Comparison of ENCODE assay signal across 8 cellular contexts in the genomic region with DNA sequence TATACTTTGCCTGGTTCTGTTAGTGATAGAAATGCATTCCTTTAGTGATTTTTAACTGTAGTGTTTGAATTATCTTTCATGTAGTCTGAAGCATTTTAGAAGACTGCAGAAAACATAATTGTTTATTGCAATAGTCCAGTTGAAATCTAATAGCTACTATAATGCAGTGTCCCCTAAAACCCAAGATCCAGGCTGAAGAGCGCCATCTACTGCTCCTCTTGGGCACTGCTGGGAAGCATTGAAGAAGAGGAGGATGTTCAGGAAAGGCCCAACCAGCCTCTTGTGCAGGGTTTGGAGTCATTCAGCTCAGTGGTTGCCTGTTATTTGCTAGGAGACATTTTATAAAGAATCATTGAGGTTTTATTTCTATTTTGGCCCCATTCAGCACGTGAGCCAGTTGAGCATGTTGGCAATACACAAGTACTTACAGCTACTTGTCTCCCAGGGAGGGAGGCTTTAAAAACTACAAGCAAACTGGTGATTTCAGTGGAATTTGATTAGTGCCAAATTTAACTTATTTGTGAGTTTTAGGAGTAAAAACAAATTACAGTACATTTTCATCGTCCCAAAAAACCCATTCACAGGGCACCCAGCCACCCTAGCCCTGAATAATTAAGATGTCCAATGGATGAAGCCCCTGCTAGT.
DNase-seq lines count a peak whose midpoint lies in the region; ATAC-seq and TF ChIP-seq lines count a peak whose summit lies in the region.

No MANE protein-coding gene starts in this region.

- H3K36me3 Mint-ChIP-seq in chondrocyte (ENCODE audit: low read depth), result peaks cover 6% of the 10 kb centered on the region

- H3K4me1 Mint-ChIP-seq in chondrocyte (ENCODE audit: low read depth), result peaks cover 8% of the 10 kb centered on the region

- DNase-seq in NOMO-1 (lab: John Stamatoyannopoulos, UW; ENCODE audit: unreplicated experiment in 2 of 2) (peak; percentile 9 to 58), NOMO-1 treated with dmso at 0.1 percent for 144 hours (lab: John Stamatoyannopoulos, UW; ENCODE audit: unreplicated experiment) (no peak), NCI-H2107 (lab: John Stamatoyannopoulos, UW) (peak; percentile 24), chondrocyte (ENCODE audit: low spot score) (no peak), left lobe of liver (ENCODE audit: low spot score) (peak; percentile 69)
- DNase-seq in activated CD4-positive, alpha-beta T cell treated with anti-CD3 and anti-CD28 coated beads for 1 hour, result peak; percentile 22
- DNase-seq in stimulated activated CD4-positive, alpha-beta T cell treated with anti-CD3 and anti-CD28 coated beads, TNF-alpha, amount 100 ng/mL, for 1 hour (ENCODE audit: low read depth in 3 of 3, low spot score in 1 of 3), result peak; percentile 12 to 55 (median 34)

- no peaks in the 10 kb centered on the region for H3K9me3 Mint-ChIP-seq in chondrocyte (ENCODE audit: low read depth)

- no peak overlapping the region for H3K27ac Mint-ChIP-seq in chondrocyte (ENCODE audit: unreplicated experiment)

- peak; percentile 87 for ATAC-seq in left lobe of liver
- ATAC-seq in HG03520 (IDR thresholded peaks at IDR 0.05; ENCODE audit: unreplicated experiment), result no peak

- TF ChIP-seq CTCF in chondrocyte (IDR thresholded peaks at IDR 0.05), result peak; percentile 99

- no peak overlapping the region for H3K4me3 Mint-ChIP-seq in chondrocyte (ENCODE audit: unreplicated experiment)

- H3K27me3 Mint-ChIP-seq in chondrocyte (ENCODE audit: low read depth), result no peaks in the 10 kb centered on the region

Comparison
In these comparisons a context has a peak if more than half of its experiments do, and no peak if none do; other contexts are left out.
1. DNase-seq: peak in NOMO-1 (2 of 2), NCI-H2107 (single experiment), activated CD4-positive, alpha-beta T cell treated with anti-CD3 and anti-CD28 coated beads for 1 hour (single experiment), left lobe of liver (single experiment) and stimulated activated CD4-positive, alpha-beta T cell treated with anti-CD3 and anti-CD28 coated beads, TNF-alpha, amount 100 ng/mL, for 1 hour (3 of 3); none in NOMO-1 treated with dmso at 0.1 percent for 144 hours (single experiment) and chondrocyte (single experiment).